Comparison of ENCODE assay signal across 28 cellular contexts in genomic region chr2:56011624-56012023, GRCh38.
"Had no signal": no experiment of that assay in that cellular context is flagged by ENCODE, and none has a peak within 500 bp of the region (broad histone marks: within the 10 kb centered on the region; RNA-seq: fewer than 3 reads in every experiment).

No MANE protein-coding gene starts in this region.

- H3K27me3 Mint-ChIP-seq: progenitor cell of endocrine pancreas; stimulated activated naive CD8-positive, alpha-beta T cell treated with anti-CD3 and anti-CD28 coated beads, Interleukin-15, Interleukin-2, amounts not matched to agents 100 ng/mL and 50 ng/mL, for 24 hours had no signal

- H3K27ac ChIP-seq: left lung, lower lobe of right lung, ovary, sigmoid colon, spleen, suprapubic skin, thoracic aorta, tibial artery, upper lobe of right lung had no signal

- H3K36me3 Mint-ChIP-seq: immature natural killer cell; mesothelial cell of epicardium; naive B cell; natural killer cell; stimulated activated effector memory CD8-positive, alpha-beta T cell treated with anti-CD3 and anti-CD28 coated beads, Interleukin-12 subunit alpha, Interleukin-12 subunit beta, amount 100 ng/mL, for 72 hours had no signal

- FAIRE-seq: islet of Langerhans, kidney, small intestine, urothelium cell line had no signal

- H3K36me3 ChIP-seq: left lung, lower lobe of right lung, ovary, sigmoid colon, spleen, suprapubic skin, thoracic aorta, tibial artery, upper lobe of right lung had no signal

- H3K4me1 ChIP-seq: sigmoid colon, suprapubic skin had no signal

- H3K4me3 ChIP-seq: left lung, lower lobe of right lung, ovary, sigmoid colon, spleen, suprapubic skin, thoracic aorta, tibial artery, upper lobe of right lung had no signal

- H3K9me3 Mint-ChIP-seq: mesothelial cell of epicardium; naive B cell; natural killer cell; stimulated activated naive CD8-positive, alpha-beta T cell treated with anti-CD3 and anti-CD28 coated beads, Interleukin-15, Interleukin-2, amounts not matched to agents 100 ng/mL and 50 ng/mL, for 24 hours had no signal

- H3K27me3 ChIP-seq: left lung, ovary, sigmoid colon, suprapubic skin, tibial artery, upper lobe of right lung had no signal

- H3K27ac Mint-ChIP-seq: immature natural killer cell; mesothelial cell of epicardium; naive B cell; natural killer cell; progenitor cell of endocrine pancreas; stimulated activated effector memory CD8-positive, alpha-beta T cell treated with anti-CD3 and anti-CD28 coated beads, Interleukin-12 subunit alpha, Interleukin-12 subunit beta, amount 100 ng/mL, for 72 hours; stimulated activated naive CD8-positive, alpha-beta T cell treated with anti-CD3 and anti-CD28 coated beads, Interleukin-15, Interleukin-2, amounts not matched to agents 100 ng/mL and 50 ng/mL, for 24 hours had no signal

- H3K4me3 Mint-ChIP-seq: immature natural killer cell; mesothelial cell of epicardium; naive B cell; natural killer cell; stimulated activated effector memory CD8-positive, alpha-beta T cell treated with anti-CD3 and anti-CD28 coated beads, Interleukin-12 subunit alpha, Interleukin-12 subunit beta, amount 100 ng/mL, for 72 hours; stimulated activated naive CD8-positive, alpha-beta T cell treated with anti-CD3 and anti-CD28 coated beads, Interleukin-15, Interleukin-2, amounts not matched to agents 100 ng/mL and 50 ng/mL, for 24 hours had no signal

- H3K4me1 Mint-ChIP-seq: immature natural killer cell; natural killer cell; stimulated activated effector memory CD8-positive, alpha-beta T cell treated with anti-CD3 and anti-CD28 coated beads, Interleukin-12 subunit alpha, Interleukin-12 subunit beta, amount 100 ng/mL, for 72 hours had no signal

- ATAC-seq: left colon; left lung; lower lobe of right lung; natural killer cell; right cardiac atrium; stimulated activated effector memory CD8-positive, alpha-beta T cell treated with anti-CD3 and anti-CD28 coated beads, Interleukin-12 subunit alpha, Interleukin-12 subunit beta, amount 100 ng/mL, for 72 hours; upper lobe of right lung had no signal

- DNase-seq: hypothalamus; immature natural killer cell; kidney; left colon; left lung; lower lobe of right lung; mesendoderm; naive B cell; natural killer cell; ovary; retina; right cardiac atrium; sigmoid colon; small intestine; spleen; stimulated activated CD4-positive, alpha-beta T cell treated with anti-CD3 and anti-CD28 coated beads, Interleukin-4, amount 100 ng/mL, for 24 hours; stimulated activated naive CD4-positive, alpha-beta T cell; tibial artery; trophoblast cell; upper lobe of right lung had no signal

- H3K9me3 ChIP-seq: left lung, lower lobe of right lung, ovary, sigmoid colon, spleen, suprapubic skin, thoracic aorta, tibial artery, upper lobe of right lung had no signal
